ENCODE assay signal across 8 cellular contexts in genomic region chr3:5188419-5189405, GRCh38. TPM values are rescaled to one million over a fixed set of nuclear protein-coding genes. Genes with fewer than 3 reads are reported as not detected.
DNase-seq lines count a peak whose midpoint lies in the region; ATAC-seq and TF ChIP-seq lines count a peak whose summit lies in the region.

No MANE protein-coding gene starts in this region.

- no peak for ATAC-seq in GM21367 (IDR thresholded peaks at IDR 0.05; ENCODE audit: unreplicated experiment)

- no peak for TF ChIP-seq CTCF in spleen (IDR thresholded peaks at IDR 0.05 in 8 of 11, conservative IDR thresholded peaks at IDR 0.05 in 3 of 11)

- peak overlapping the region; percentile 78 for H3K9ac ChIP-seq in iPS-18a (ENCODE audit: low read length)

- no peaks in the 10 kb centered on the region for H3K27me3 Mint-ChIP-seq in activated naive CD8-positive, alpha-beta T cell

- WGBS in spleen, 5 donors = 2 to 6% (median 4%) methylated on average over 18 to 28 of the region's 28 CpGs

- H3K27ac Mint-ChIP-seq in activated naive CD8-positive, alpha-beta T cell = peak overlapping the region; percentile 100

- DNase-seq in AG20443 (ENCODE audit: low spot score) (peak; percentile 33), HAP-1 (ENCODE audit: low spot score in 2 of 2) (peak; percentile 67), SIG-M5 treated with dmso at 0.1 percent for 504 hours (lab: John Stamatoyannopoulos, UW; ENCODE audit: unreplicated experiment) (peak; percentile 88), spleen (peak; percentile 81), NCI-H1694 treated with DMSO at 0.1 percent for 48 hours (lab: John Stamatoyannopoulos, UW) (no peak)

- peaks cover 3% of the 10 kb centered on the region for H3K9me3 Mint-ChIP-seq in activated naive CD8-positive, alpha-beta T cell (ENCODE audit: low read depth)

- in situ Hi-C loops in HAP-1 (cut with MboI; ENCODE audit: low sequenced_read_pairs) = no loop called here

- H3K4me3 ChIP-seq in HAP-1 (peak overlapping the region; percentile 95), iPS-18a (ENCODE audit: low read length) (peak overlapping the region; percentile 79), spleen (peak overlapping the region; percentile 72 to 99 (median 92))

- peaks cover 44% of the 10 kb centered on the region for H3K4me1 Mint-ChIP-seq in activated naive CD8-positive, alpha-beta T cell (ENCODE audit: low read depth)

- H3K36me3 ChIP-seq in HAP-1 (replicated peaks) = peaks cover 9% of the 10 kb centered on the region
- H3K36me3 ChIP-seq in iPS-18a (ENCODE audit: control insufficient read depth, low read depth, low read length) = no peaks in the 10 kb centered on the region
- H3K36me3 ChIP-seq in spleen = peaks cover 0 to 10% (median 0%) of the 10 kb centered on the region in 6 donors

- H3K9me3 ChIP-seq in HAP-1 (no peaks in the 10 kb centered on the region), iPS-18a (ENCODE audit: control insufficient read depth, low read depth, low read length) (no peaks in the 10 kb centered on the region), spleen (no peaks in the 10 kb centered on the region)

- H3K27ac ChIP-seq in iPS-18a (ENCODE audit: low read length) (no peak overlapping the region), spleen (peak overlapping the region; percentile 89 to 100 (median 99))

- peaks cover 13% of the 10 kb centered on the region for H3K36me3 Mint-ChIP-seq in activated naive CD8-positive, alpha-beta T cell

- intact Hi-C loops in spleen (cut with DNase I; ENCODE audit: low total_unique reads) = loop anchor here (5.0 kb wide), 1 partner anchor 66 kb away; the partner anchor contains the start of gene ARL8B

- no peak for TF ChIP-seq POLR2A in spleen (IDR thresholded peaks at IDR 0.05)

- no peaks in the 10 kb centered on the region for H3K27me3 ChIP-seq in HAP-1 (ENCODE audit: low read depth)
- H3K27me3 ChIP-seq in iPS-18a (ENCODE audit: control insufficient read depth, insufficient read depth, low read length) = peaks cover 14% of the 10 kb centered on the region
- no peaks in the 10 kb centered on the region for H3K27me3 ChIP-seq in spleen (replicated peaks in 1 of 7)

- peak overlapping the region; percentile 100 for H3K4me3 Mint-ChIP-seq in activated naive CD8-positive, alpha-beta T cell

- H3K4me1 ChIP-seq in HAP-1 (peaks cover 10% of the 10 kb centered on the region), iPS-18a (ENCODE audit: control insufficient read depth, low read depth, low read length) (peaks cover 3% of the 10 kb centered on the region), spleen (peaks cover 49 to 86% (median 85%) of the 10 kb centered on the region in 6 donors)

RNA-seq across cellular contexts. Expression of gene EDEM1, which starts 1.2 kb away (rescaled TPM):
- total RNA-seq in spleen = 100 to 1,000 TPM in 1 of 7 donors, 10 to 100 TPM in 6; 69.0 to 174 (median 76.4) TPM
- 10 to 100 TPM in 2 of 3 donors, 1 to 10 TPM in 1; 8.4 to 12.2 (median 11.7) TPM for polyA plus RNA-seq in spleen
